Comparison of ENCODE assay signal across 18 cellular contexts in genomic region chr21:10418649-10419048, GRCh38.
"Had no signal": no experiment of that assay in that cellular context is flagged by ENCODE, and none has a peak within 500 bp of the region (broad histone marks: within the 10 kb centered on the region; RNA-seq: fewer than 3 reads in every experiment).

No MANE protein-coding gene starts in this region.

- H3K27me3 ChIP-seq: body of pancreas, gastrocnemius medialis, neutrophil, thyroid gland had no signal

- ATAC-seq: activated CD4-positive, CD25-positive, alpha-beta regulatory T cell treated with anti-CD3 and anti-CD28 coated beads, Interleukin-2, amount 50 U/mL, for 24 hours; body of pancreas had no signal

- H3K27ac Mint-ChIP-seq: activated naive CD8-positive, alpha-beta T cell treated with anti-CD3 and anti-CD28 coated beads, Interleukin-2, amount 10 ng/mL, durations not matched to agents 7 days and 5 days; activated T-helper 1 cell treated with anti-CD3 and anti-CD28 coated beads, Interleukin-12 subunit alpha, Interleukin-12 subunit beta, Interleukin-2, Interleukin-4 antibody, amounts not matched to agents 30 ng/mL and 10 ng/mL and 1 ng/mL, durations not matched to agents 14 hours and 24 hours and 36 hours; naive thymus-derived CD4-positive, alpha-beta T cell had no signal

- H3K4me3 ChIP-seq: body of pancreas, gastrocnemius medialis, heart left ventricle, thyroid gland had no signal

- DNase-seq: activated naive CD8-positive, alpha-beta T cell treated with anti-CD3 and anti-CD28 coated beads, Interleukin-2, amount 10 ng/mL, durations not matched to agents 7 days and 5 days; activated T-cell treated with anti-CD3 and anti-CD28 coated beads for 4 hours; amygdala; body of pancreas; erythroblast; gastrocnemius medialis; heart left ventricle; mesendoderm; naive thymus-derived CD4-positive, alpha-beta T cell; stimulated activated CD4-positive, alpha-beta T cell treated with anti-CD3 and anti-CD28 coated beads, Interleukin-12 subunit alpha, Interleukin-12 subunit beta, amount 100 ng/mL, for 4 hours; stimulated activated CD4-positive, alpha-beta T cell treated with anti-CD3 and anti-CD28 coated beads, Interleukin-1b, Interleukin-23, amount 100 ng/mL, for 48 hours; stimulated activated CD8-positive, alpha-beta memory T cell treated with anti-CD3 and anti-CD28 coated beads, Interleukin-4, amount 100 ng/mL, for 48 hours; stimulated activated naive CD4-positive, alpha-beta T cell; T1000; thyroid gland had no signal

- H3K4me1 ChIP-seq: body of pancreas, gastrocnemius medialis, heart left ventricle, thyroid gland had no signal

- H3K9me3 ChIP-seq: body of pancreas had no signal

- H3K27ac ChIP-seq: body of pancreas, gastrocnemius medialis, heart left ventricle, neutrophil, thyroid gland had no signal

- H3K4me3 Mint-ChIP-seq: activated naive CD8-positive, alpha-beta T cell treated with anti-CD3 and anti-CD28 coated beads, Interleukin-2, amount 10 ng/mL, durations not matched to agents 7 days and 5 days; activated T-helper 1 cell treated with anti-CD3 and anti-CD28 coated beads, Interleukin-12 subunit alpha, Interleukin-12 subunit beta, Interleukin-2, Interleukin-4 antibody, amounts not matched to agents 30 ng/mL and 10 ng/mL and 1 ng/mL, durations not matched to agents 14 hours and 24 hours and 36 hours; naive thymus-derived CD4-positive, alpha-beta T cell had no signal

- H3K36me3 ChIP-seq: gastrocnemius medialis, heart left ventricle, neutrophil, thyroid gland had no signal

- H3K4me1 Mint-ChIP-seq: activated naive CD8-positive, alpha-beta T cell treated with anti-CD3 and anti-CD28 coated beads, Interleukin-2, amount 10 ng/mL, durations not matched to agents 7 days and 5 days; naive thymus-derived CD4-positive, alpha-beta T cell had no signal

- H3K36me3 Mint-ChIP-seq: activated naive CD8-positive, alpha-beta T cell treated with anti-CD3 and anti-CD28 coated beads, Interleukin-2, amount 10 ng/mL, durations not matched to agents 7 days and 5 days; naive thymus-derived CD4-positive, alpha-beta T cell had no signal

- H3K27me3 Mint-ChIP-seq: activated naive CD8-positive, alpha-beta T cell treated with anti-CD3 and anti-CD28 coated beads, Interleukin-2, amount 10 ng/mL, durations not matched to agents 7 days and 5 days; naive thymus-derived CD4-positive, alpha-beta T cell had no signal

- H3K9me3 Mint-ChIP-seq: activated naive CD8-positive, alpha-beta T cell treated with anti-CD3 and anti-CD28 coated beads, Interleukin-2, amount 10 ng/mL, durations not matched to agents 7 days and 5 days; activated T-helper 1 cell treated with anti-CD3 and anti-CD28 coated beads, Interleukin-12 subunit alpha, Interleukin-12 subunit beta, Interleukin-2, Interleukin-4 antibody, amounts not matched to agents 30 ng/mL and 10 ng/mL and 1 ng/mL, durations not matched to agents 14 hours and 24 hours and 36 hours had no signal
